8 cellular contexts compared by ENCODE assay signal in genomic region chr4:11428701-11429571, GRCh38. TPM values are rescaled to one million over a fixed set of nuclear protein-coding genes. Genes with fewer than 3 reads are reported as not detected.
DNase-seq lines count a peak whose midpoint lies in the region; ATAC-seq and TF ChIP-seq lines count a peak whose summit lies in the region.

TSS of gene HS3ST1 (minus strand) at chr4:11428894. CDS start at chr4:11400005, 28,889 bp downstream.

- H3K9me3 Mint-ChIP-seq in activated CD4-positive, alpha-beta T cell treated with anti-CD3 and anti-CD28 coated beads for 36 hours (ENCODE audit: low read depth): no peaks in the 10 kb centered on the region
- no peaks in the 10 kb centered on the region for H3K9me3 Mint-ChIP-seq in naive thymus-derived CD8-positive, alpha-beta T cell

- no peaks in the 10 kb centered on the region for H3K36me3 Mint-ChIP-seq in activated CD4-positive, alpha-beta T cell treated with anti-CD3 and anti-CD28 coated beads for 36 hours (ENCODE audit: low read depth)
- peaks cover 0 to 3% (median 0%) of the 10 kb centered on the region in 3 donors for H3K36me3 Mint-ChIP-seq in naive thymus-derived CD8-positive, alpha-beta T cell

- intact Hi-C loops in activated CD4-positive, alpha-beta T cell treated with anti-CD3 and anti-CD28 coated beads for 36 hours (cut with DNase I, micrococcal nuclease): loop anchor here (10.0 kb wide), 2 partner anchors 874 to 1206 kb away; no protein-coding TSS in a partner anchor

- H3K27ac ChIP-seq in substantia nigra (ENCODE audit: low read depth, low read length, poor library complexity, severe bottlenecking): peak within 1 kb of the TSS; percentile 27

- peaks cover 15% of the 10 kb centered on the region for H3K4me1 Mint-ChIP-seq in activated CD4-positive, alpha-beta T cell treated with anti-CD3 and anti-CD28 coated beads for 36 hours
- H3K4me1 Mint-ChIP-seq in naive thymus-derived CD8-positive, alpha-beta T cell: peaks cover 8 to 37% (median 18%) of the 10 kb centered on the region in 4 donors

- H3K4me3 ChIP-seq in fibroblast of villous mesenchyme (ENCODE audit: low read depth, low read length): peak within 1 kb of the TSS; percentile 48

- peak; percentile 70 for DNase-seq in activated CD4-positive, alpha-beta T cell treated with anti-CD3 and anti-CD28 coated beads for 36 hours
- no peak for DNase-seq in activated CD4-positive, alpha-beta T cell treated with anti-CD3 and anti-CD28 coated beads, Interleukin-2, amount 50 U/mL, for 4 hours
- DNase-seq in NCI-H2029 (lab: John Stamatoyannopoulos, UW) (peak; percentile 93), fibroblast of villous mesenchyme (ENCODE audit: low read depth) (peak; percentile 13), substantia nigra (lab: John Stamatoyannopoulos, UW) (peak; percentile 6 to 93 (median 62))
- DNase-seq in activated T-cell treated with anti-CD3 and anti-CD28 coated beads, Interleukin-2, amount 50 U/mL, for 48 hours: peak; percentile 50 to 68
- DNase-seq in naive thymus-derived CD8-positive, alpha-beta T cell: peak in 4 of 10 donors; percentile 17 to 36 (median 20)

- H3K27ac Mint-ChIP-seq in activated CD4-positive, alpha-beta T cell treated with anti-CD3 and anti-CD28 coated beads for 36 hours: no peak within 1 kb of the TSS
- peak within 1 kb of the TSS in 1 of 10 donors; percentile 44 for H3K27ac Mint-ChIP-seq in naive thymus-derived CD8-positive, alpha-beta T cell

- H3K4me3 Mint-ChIP-seq in activated CD4-positive, alpha-beta T cell treated with anti-CD3 and anti-CD28 coated beads for 36 hours: peak within 1 kb of the TSS; percentile 57
- H3K4me3 Mint-ChIP-seq in naive thymus-derived CD8-positive, alpha-beta T cell: peak within 1 kb of the TSS; percentile 64 to 81 (median 74)

- CTCF ChIA-PET in activated CD4-positive, alpha-beta T cell treated with anti-CD3 and anti-CD28 coated beads for 36 hours (lab: Charles Lee): interaction anchor here (0.7 kb wide), 1 partner anchor 513 kb away, joined by 4 read pairs; no protein-coding TSS in a partner anchor

- H3K27me3 Mint-ChIP-seq in activated CD4-positive, alpha-beta T cell treated with anti-CD3 and anti-CD28 coated beads for 36 hours: peaks cover 33% of the 10 kb centered on the region
- H3K27me3 Mint-ChIP-seq in naive thymus-derived CD8-positive, alpha-beta T cell: peaks cover 15 to 38% (median 21%) of the 10 kb centered on the region in 5 donors

- ATAC-seq in activated CD4-positive, alpha-beta T cell treated with anti-CD3 and anti-CD28 coated beads for 36 hours: peak; percentile 89
- ATAC-seq in HG02938 (IDR thresholded peaks at IDR 0.05; ENCODE audit: unreplicated experiment): peak; percentile 61
- peak; percentile 57 to 84 for ATAC-seq in naive thymus-derived CD8-positive, alpha-beta T cell

- TF ChIP-seq CTCF in fibroblast of villous mesenchyme (IDR thresholded peaks at IDR 0.05; ENCODE audit: insufficient read depth, low read depth, low read length): peak; percentile 35

- POLR2A ChIA-PET in activated CD4-positive, alpha-beta T cell treated with anti-CD3 and anti-CD28 coated beads for 36 hours (lab: Charles Lee): no interaction called here
- POLR2A ChIA-PET in naive thymus-derived CD8-positive, alpha-beta T cell (lab: Charles Lee): no interaction called here

RNA-seq across cellular contexts. Expression of gene HS3ST1, which starts in this region (rescaled TPM):
- not detected for total RNA-seq in activated CD4-positive, alpha-beta T cell treated with anti-CD3 and anti-CD28 coated beads for 36 hours
- not detected in 2 replicates for total RNA-seq in fibroblast of villous mesenchyme
- total RNA-seq in naive thymus-derived CD8-positive, alpha-beta T cell: under 1 TPM; 0.60 to 0.86 TPM
- not detected for polyA plus RNA-seq in naive thymus-derived CD8-positive, alpha-beta T cell

Comparison
In these comparisons a context has a peak if more than half of its experiments do, and no peak if none do; other contexts are left out.
1. Peak in DNase-seq and ATAC-seq in activated CD4-positive, alpha-beta T cell treated with anti-CD3 and anti-CD28 coated beads for 36 hours; RNA of the gene not detected or under 1 TPM.
2. Peak in DNase-seq and H3K4me3 ChIP-seq in fibroblast of villous mesenchyme; RNA of the gene not detected or under 1 TPM.
3. Peak in ATAC-seq in naive thymus-derived CD8-positive, alpha-beta T cell; RNA of the gene not detected or under 1 TPM.
4. DNase-seq: peak in NCI-H2029 (single experiment), activated T-cell treated with anti-CD3 and anti-CD28 coated beads, Interleukin-2, amount 50 U/mL, for 48 hours (2 of 2) and substantia nigra (49 of 49); none in activated CD4-positive, alpha-beta T cell treated with anti-CD3 and anti-CD28 coated beads, Interleukin-2, amount 50 U/mL, for 4 hours (0 of 2).
5. Peak in every context shown above with its lines, with median percentiles within 50 percentile points of each other: ATAC-seq.